14 cellular contexts compared by ENCODE assay signal in genomic region chr22:46010951-46011626, GRCh38. TPM values are rescaled to one million over a fixed set of nuclear protein-coding genes. Genes with fewer than 3 reads are reported as not detected.
DNase-seq lines count a peak whose midpoint lies in the region; ATAC-seq, FAIRE-seq and TF ChIP-seq lines count a peak whose summit lies in the region.
"Had no signal": no experiment of that assay in that cellular context is flagged by ENCODE, and none has a peak within 500 bp of the region (broad histone marks: within the 10 kb centered on the region; RNA-seq: fewer than 3 reads in every experiment).

No MANE protein-coding gene starts in this region.

- no peak for DNase-seq in astrocyte (ENCODE audit: low read depth)
- DNase-seq in inferior parietal cortex (ENCODE audit: extremely low spot score) = peak; percentile 34
- peak; percentile 54 to 94 (median 70) for DNase-seq in posterior cingulate gyrus
- DNase-seq in NCI-H187 (lab: John Stamatoyannopoulos, UW) = no peak
- no peak for DNase-seq in natural killer cell
- DNase-seq in DMS79 treated with DMSO at 0.1 percent for 48 hours (lab: John Stamatoyannopoulos, UW) = no peak
- DNase-seq: activated CD4-positive, CD25-positive, alpha-beta regulatory T cell treated with anti-CD3 and anti-CD28 coated beads, Interleukin-2, amount 50 U/mL, for 72 hours; activated naive CD4-positive, alpha-beta T cell treated with Interleukin-2 at 50 U/mL for 16 hours had no signal

- H3K4me1 Mint-ChIP-seq in astrocyte (ENCODE audit: low read depth, unreplicated experiment) (peaks cover 3% of the 10 kb centered on the region), natural killer cell (peaks cover 0 to 16% of the 10 kb centered on the region in 2 donors)

- intact Hi-C loops in posterior cingulate gyrus (cut with DNase I) (loop anchor here (5.0 kb wide), 1 partner anchor 61 kb away; no protein-coding TSS in a partner anchor), natural killer cell (cut with micrococcal nuclease) (loop anchor here (5.0 kb wide), 1 partner anchor 286 kb away; the partner anchor contains the start of gene GTSE1)

- H3K4me3 Mint-ChIP-seq in astrocyte (ENCODE audit: unreplicated experiment) (no peak overlapping the region), natural killer cell (no peak overlapping the region)

- H4K20me1 ChIP-seq in BLaER1 treated with 17β-estradiol and CSF1 and Interleukin-3, amounts not matched to agents 10 nM and 100 nM = no peaks in the 10 kb centered on the region
- H4K20me1 ChIP-seq in astrocyte (ENCODE audit: insufficient read depth, low read length) = no peaks in the 10 kb centered on the region

- no peak overlapping the region for H3K4me3 ChIP-seq in BLaER1 treated with 17β-estradiol and CSF1 and Interleukin-3, amounts not matched to agents 10 nM and 100 nM
- no peak overlapping the region for H3K4me3 ChIP-seq in astrocyte (ENCODE audit: insufficient read depth, low read depth, low read length)
- H3K4me3 ChIP-seq: GM23338, SK-N-MC had no signal

- no peak overlapping the region for H2AFZ ChIP-seq in astrocyte (ENCODE audit: low read depth, low read length)
- H2AFZ ChIP-seq: GM23338 had no signal

- H3K4me2 ChIP-seq in BLaER1 treated with 17β-estradiol and CSF1 and Interleukin-3, amounts not matched to agents 10 nM and 100 nM = peak overlapping the region in 7 of 11 experiments; percentile 4 to 99 (median 31); a peak in 8 of 22 replicates
- H3K4me2 ChIP-seq in astrocyte (ENCODE audit: low read length) = peak overlapping the region; percentile 44
- H3K4me2 ChIP-seq: GM23338, KMS-11 had no signal

- ATAC-seq in GM18519 (IDR thresholded peaks at IDR 0.05; ENCODE audit: low FRiP score, unreplicated experiment) (no peak), natural killer cell (no peak)
- ATAC-seq: GM23338 had no signal

- H3K9ac ChIP-seq in BLaER1 treated with 17β-estradiol and CSF1 and Interleukin-3, amounts not matched to agents 10 nM and 100 nM = peak overlapping the region in 4 of 11 experiments; percentile 16 to 30 (median 20); a peak in 4 of 22 replicates
- peak overlapping the region; percentile 90 for H3K9ac ChIP-seq in astrocyte (ENCODE audit: low read length)
- H3K9ac ChIP-seq: KMS-11 had no signal

- H3K27ac Mint-ChIP-seq in astrocyte (ENCODE audit: unreplicated experiment) (no peak overlapping the region), natural killer cell (peak overlapping the region in 1 of 2 donors; percentile 36)
- H3K27ac Mint-ChIP-seq: GM23338 had no signal

- H3K4me1 ChIP-seq in BLaER1 treated with 17β-estradiol and CSF1 and Interleukin-3, amounts not matched to agents 10 nM and 100 nM = peaks cover 47 to 73% (median 65%) of the 10 kb centered on the region in 10 experiments
- peaks cover 72% of the 10 kb centered on the region for H3K4me1 ChIP-seq in astrocyte (ENCODE audit: insufficient read depth, low read length)

- H3K36me3 ChIP-seq in BLaER1 treated with 17β-estradiol and CSF1 and Interleukin-3, amounts not matched to agents 10 nM and 100 nM = no peaks in the 10 kb centered on the region
- H3K36me3 ChIP-seq in astrocyte (ENCODE audit: insufficient read depth, low read length) = no peaks in the 10 kb centered on the region

- no peak for TF ChIP-seq CTCF in astrocyte (IDR thresholded peaks at IDR 0.05; ENCODE audit: insufficient read depth, low read depth, low read length)
- no peak for TF ChIP-seq CTCF in natural killer cell (IDR thresholded peaks at IDR 0.05)

- H3K9me3 Mint-ChIP-seq in astrocyte (ENCODE audit: unreplicated experiment) (peaks cover 7% of the 10 kb centered on the region), natural killer cell (peaks cover 0 to 2% of the 10 kb centered on the region in 2 donors)
- H3K9me3 Mint-ChIP-seq: GM23338 had no signal

- no peak for FAIRE-seq in astrocyte (lab: Jason Lieb, UNC)
- FAIRE-seq: endometrium had no signal

- no peaks in the 10 kb centered on the region for H3K36me3 Mint-ChIP-seq in astrocyte (ENCODE audit: low read depth, unreplicated experiment)
- no peaks in the 10 kb centered on the region for H3K36me3 Mint-ChIP-seq in natural killer cell

- H3K27me3 Mint-ChIP-seq in astrocyte (ENCODE audit: low read depth, unreplicated experiment) = no peaks in the 10 kb centered on the region
- H3K27me3 Mint-ChIP-seq in natural killer cell (ENCODE audit: low read depth in 2 of 2) = no peaks in the 10 kb centered on the region

- H3K27me3 ChIP-seq in BLaER1 treated with 17β-estradiol and CSF1 and Interleukin-3, amounts not matched to agents 10 nM and 100 nM = peaks cover 0 to 8% (median 0%) of the 10 kb centered on the region in 11 experiments; a peak in 5 of 22 replicates
- H3K27me3 ChIP-seq in astrocyte (ENCODE audit: insufficient read depth, low read length) = no peaks in the 10 kb centered on the region

- peaks cover 19% of the 10 kb centered on the region for H3K79me2 ChIP-seq in astrocyte (ENCODE audit: insufficient read depth, low read length)

- peak overlapping the region in 1 of 11 experiments; percentile 75; a peak in 1 of 22 replicates for H3K27ac ChIP-seq in BLaER1 treated with 17β-estradiol and CSF1 and Interleukin-3, amounts not matched to agents 10 nM and 100 nM
- H3K27ac ChIP-seq in astrocyte (ENCODE audit: low read depth, low read length) = peak overlapping the region; percentile 98
- H3K27ac ChIP-seq: KMS-11 had no signal

- H3K9me3 ChIP-seq in BLaER1 treated with 17β-estradiol and CSF1 and Interleukin-3, amounts not matched to agents 10 nM and 100 nM (replicated peaks in 1 of 11) = peaks cover 0 to 17% (median 10%) of the 10 kb centered on the region in 11 experiments; a peak in 19 of 22 replicates
- H3K9me3 ChIP-seq in astrocyte (ENCODE audit: insufficient read depth, low read depth, low read length) = peaks cover 6% of the 10 kb centered on the region

RNA-seq across cellular contexts. Expression of gene WNT7B, which starts 34.1 kb away (rescaled TPM):
- 1.6 and 1.7 TPM in 2 replicates for total RNA-seq in astrocyte
- not detected for total RNA-seq in natural killer cell

Comparison
In these comparisons a context has a peak if more than half of its experiments do, and no peak if none do; other contexts are left out.
1. DNase-seq: peak in inferior parietal cortex (single experiment) and posterior cingulate gyrus (10 of 10); none in astrocyte (single experiment), NCI-H187 (0 of 2), natural killer cell (single experiment) and DMS79 treated with DMSO at 0.1 percent for 48 hours (single experiment).